In genomic region chr3:181948286-181948685, GRCh38 we compare ENCODE assay signal across 14 cellular contexts.
DNase-seq lines count a peak whose midpoint lies in the region; TF ChIP-seq lines count a peak whose summit lies in the region.
"Had no signal": no experiment of that assay in that cellular context is flagged by ENCODE, and none has a peak within 500 bp of the region (broad histone marks: within the 10 kb centered on the region; RNA-seq: fewer than 3 reads in every experiment).

No MANE protein-coding gene starts in this region.

- in situ Hi-C loops in brain microvascular endothelial cell (cut with HindIII; ENCODE audit: low pct_ligation_motif_present, low sequenced_read_pairs): no loop called here

- TF ChIP-seq CTCF in LNCaP clone FGC (IDR thresholded peaks at IDR 0.05; ENCODE audit: control insufficient read depth, extremely low read depth, insufficient read depth): peak; percentile 47
- TF ChIP-seq CTCF in brain microvascular endothelial cell (IDR thresholded peaks at IDR 0.05; ENCODE audit: low read depth, low read length, missing control alignments): peak; percentile 34
- TF ChIP-seq CTCF in retinal pigment epithelial cell (conservative IDR thresholded peaks at IDR 0.05; ENCODE audit: low read depth, low read length): peak; percentile 55

- no peaks in the 10 kb centered on the region for H3K36me3 ChIP-seq in brain microvascular endothelial cell (replicated peaks)
- H3K36me3 ChIP-seq: thoracic aorta had no signal

- peak; percentile 6 for DNase-seq in NK-92 treated with Interleukin-12 subunit alpha and Interleukin-12 subunit beta, amount 100 ng/mL, for 24 hours (lab: John Stamatoyannopoulos, UW)
- DNase-seq in NK-92 (lab: John Stamatoyannopoulos, UW; ENCODE audit: unreplicated experiment) (no peak), LNCaP clone FGC (ENCODE audit: low read depth) (no peak), brain microvascular endothelial cell (no peak), retinal pigment epithelial cell (ENCODE audit: low read depth) (no peak), NCI-H510A treated with DMSO at 0.1 percent for 48 hours (lab: John Stamatoyannopoulos, UW) (no peak), NCI-H187 (lab: John Stamatoyannopoulos, UW) (no peak), epidermal melanocyte (ENCODE audit: insufficient read length, low spot score) (no peak)
- DNase-seq: effector memory CD8-positive, alpha-beta T cell; kidney; NCI-H1417; NCI-H82 had no signal

- no peak overlapping the region for H3K4me3 ChIP-seq in LNCaP clone FGC (ENCODE audit: low read depth, low read length)
- H3K4me3 ChIP-seq in brain microvascular endothelial cell (ENCODE audit: low read depth, low read length): no peak overlapping the region
- H3K4me3 ChIP-seq in retinal pigment epithelial cell (ENCODE audit: low read length): no peak overlapping the region
- H3K4me3 ChIP-seq: thoracic aorta had no signal

- no peak overlapping the region for H3K27ac ChIP-seq in brain microvascular endothelial cell
- H3K27ac ChIP-seq: parathyroid adenoma, thoracic aorta had no signal

- H3K27me3 ChIP-seq in brain microvascular endothelial cell (replicated peaks): no peaks in the 10 kb centered on the region
